30 cellular contexts compared by ENCODE assay signal in the genomic region with DNA sequence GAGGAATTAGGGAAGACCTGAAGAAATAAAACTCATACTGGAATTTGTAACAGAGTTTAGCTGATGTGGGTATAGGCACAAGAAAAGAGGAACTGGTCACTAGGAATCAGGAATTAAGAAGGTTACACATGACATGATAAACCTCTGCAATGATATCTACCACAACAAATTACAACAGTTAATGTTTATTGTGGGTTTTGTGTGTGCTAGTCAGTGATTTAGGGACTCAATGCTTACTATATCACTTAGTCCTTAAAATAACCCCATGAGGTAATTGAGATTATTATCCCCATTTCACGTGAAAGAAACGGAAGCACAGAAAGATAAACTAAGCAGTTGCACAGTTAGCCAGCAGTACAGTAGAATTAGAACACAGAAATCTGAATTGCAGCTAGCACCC.
DNase-seq lines count a peak whose midpoint lies in the region; ATAC-seq and TF ChIP-seq lines count a peak whose summit lies in the region.
"Had no signal": no experiment of that assay in that cellular context is flagged by ENCODE, and none has a peak within 500 bp of the region (broad histone marks: within the 10 kb centered on the region; RNA-seq: fewer than 3 reads in every experiment).

No MANE protein-coding gene starts in this region.

- DNase-seq in SIG-M5 treated with dmso at 0.1 percent for 504 hours (lab: John Stamatoyannopoulos, UW; ENCODE audit: unreplicated experiment) (peak; percentile 63), SIG-M5 (lab: John Stamatoyannopoulos, UW) (no peak), OCI-M1 (lab: John Stamatoyannopoulos, UW) (peak; percentile 64), left lung (no peak), cerebellar nuclear complex (lab: John Stamatoyannopoulos, UW) (no peak), RKO (ENCODE audit: low spot score) (no peak), midbrain (lab: John Stamatoyannopoulos, UW) (no peak)
- DNase-seq: activated CD4-positive, alpha-beta memory T cell treated with anti-CD3 and anti-CD28 coated beads for 36 hours; activated CD4-positive, CD25-positive, alpha-beta regulatory T cell treated with anti-CD3 and anti-CD28 coated beads, Interleukin-2, amount 50 U/mL, for 72 hours; activated CD8-positive, alpha-beta memory T cell treated with anti-CD3 and anti-CD28 coated beads, Interleukin-2, amount 50 U/mL, for 4 hours; activated naive CD4-positive, alpha-beta T cell treated with anti-CD3 and anti-CD28 coated beads, Interleukin-2, amount 10 ng/mL, durations not matched to agents 7 days and 5 days; amniotic stem cell; CD4-positive, CD25-positive, alpha-beta regulatory T cell; colonic mucosa; effector memory CD4-positive, alpha-beta T cell; EL; foreskin fibroblast; GOT3; head of caudate nucleus; mammary epithelial cell; NCI-H1436; NCI-H2081 treated with DMSO at 0.1 percent for 48 hours; NCI-H345; sigmoid colon; stimulated activated naive CD4-positive, alpha-beta T cell treated with Interleukin-2 at 50 U/mL for 16 hours had no signal

- peaks cover 0 to 8% of the 10 kb centered on the region in 2 donors for H3K4me1 ChIP-seq in left lung
- peaks cover 11 to 23% (median 22%) of the 10 kb centered on the region in 5 donors for H3K4me1 ChIP-seq in subcutaneous abdominal adipose tissue (ENCODE audit: control insufficient read depth in 5 of 5, insufficient read depth in 5 of 5, low read length in 5 of 5)
- H3K4me1 ChIP-seq: colonic mucosa, prostate gland had no signal

- H3K36me3 ChIP-seq in left lung: no peaks in the 10 kb centered on the region
- H3K36me3 ChIP-seq in subcutaneous abdominal adipose tissue (ENCODE audit: control insufficient read depth in 5 of 5, insufficient read depth in 5 of 5, low read length in 5 of 5): no peaks in the 10 kb centered on the region
- H3K36me3 ChIP-seq: colonic mucosa, prostate gland, sigmoid colon, thoracic aorta, vagina had no signal

- H3K4me3 ChIP-seq in left lung: no peak overlapping the region
- H3K4me3 ChIP-seq in subcutaneous abdominal adipose tissue (ENCODE audit: low read depth in 1 of 5, low read length in 5 of 5): no peak overlapping the region
- H3K4me3 ChIP-seq: colonic mucosa, prostate gland, sigmoid colon, thoracic aorta, vagina had no signal

- intact Hi-C loops in left lung (cut with DNase I): no loop called here

- H3K9me3 ChIP-seq in left lung (no peaks in the 10 kb centered on the region), subcutaneous abdominal adipose tissue (ENCODE audit: control insufficient read depth in 5 of 5, low read length in 5 of 5) (no peaks in the 10 kb centered on the region)
- H3K9me3 ChIP-seq: colonic mucosa, prostate gland, sigmoid colon, thoracic aorta, vagina had no signal

- no peaks in the 10 kb centered on the region for H3K27me3 ChIP-seq in left lung
- H3K27me3 ChIP-seq in subcutaneous abdominal adipose tissue (ENCODE audit: control insufficient read depth in 5 of 5, insufficient read depth in 4 of 5, low read length in 5 of 5): peaks cover 0 to 3% (median 0%) of the 10 kb centered on the region in 5 donors
- H3K27me3 ChIP-seq: colonic mucosa, sigmoid colon, vagina had no signal

- no peak overlapping the region for H3K27ac ChIP-seq in left lung
- H3K27ac ChIP-seq in subcutaneous abdominal adipose tissue (ENCODE audit: low read depth, low read length): peak overlapping the region; percentile 1
- H3K27ac ChIP-seq: 22Rv1, colonic mucosa, prostate gland, sigmoid colon, vagina had no signal

- TF ChIP-seq CTCF in left lung (IDR thresholded peaks at IDR 0.05): no peak

- no peak overlapping the region for H3K9ac ChIP-seq in subcutaneous abdominal adipose tissue (ENCODE audit: low read length in 5 of 5)

- ATAC-seq in left lung: peak; percentile 30

Comparison
In these comparisons a context has a peak if more than half of its experiments do, and no peak if none do; other contexts are left out.
1. DNase-seq: peak in SIG-M5 treated with dmso at 0.1 percent for 504 hours (single experiment) and OCI-M1 (single experiment); none in SIG-M5 (single experiment), left lung (0 of 2), cerebellar nuclear complex (0 of 2), RKO (single experiment) and midbrain (single experiment).